In genomic region chr3:117616213-117616612, GRCh38 we compare ENCODE assay signal across 13 cellular contexts.
"Had no signal": no experiment of that assay in that cellular context is flagged by ENCODE, and none has a peak within 500 bp of the region (broad histone marks: within the 10 kb centered on the region; RNA-seq: fewer than 3 reads in every experiment).

No MANE protein-coding gene starts in this region.

- H3K27me3 ChIP-seq: colonic mucosa, ovary, transverse colon had no signal

- H3K4me1 ChIP-seq: colonic mucosa, transverse colon had no signal

- H3K4me1 Mint-ChIP-seq: activated naive CD8-positive, alpha-beta T cell treated with anti-CD3 and anti-CD28 coated beads, Interleukin-2, amount 10 ng/mL, durations not matched to agents 7 days and 5 days; T-helper 17 cell had no signal

- DNase-seq: activated CD4-positive, alpha-beta T cell treated with anti-CD3 and anti-CD28 coated beads, Interleukin-2, amount 50 U/mL, for 1 hour; activated gamma-delta T cell; activated naive CD8-positive, alpha-beta T cell treated with anti-CD3 and anti-CD28 coated beads, Interleukin-2, amount 10 ng/mL, durations not matched to agents 7 days and 5 days; activated T-cell treated with anti-CD3 and anti-CD28 coated beads, Interleukin-2, amount 50 U/mL, for 4 hours; aorta; colonic mucosa; hippocampal formation; ovary; stimulated activated CD4-positive, alpha-beta T cell treated with anti-CD3 and anti-CD28 coated beads, Interleukin-12 subunit alpha, Interleukin-12 subunit beta, amount 100 ng/mL, for 4 hours; stimulated activated naive CD4-positive, alpha-beta T cell; substantia nigra; T-helper 17 cell; transverse colon had no signal

- H3K36me3 Mint-ChIP-seq: activated naive CD8-positive, alpha-beta T cell treated with anti-CD3 and anti-CD28 coated beads, Interleukin-2, amount 10 ng/mL, durations not matched to agents 7 days and 5 days had no signal

- H3K27ac Mint-ChIP-seq: activated naive CD8-positive, alpha-beta T cell treated with anti-CD3 and anti-CD28 coated beads, Interleukin-2, amount 10 ng/mL, durations not matched to agents 7 days and 5 days; T-helper 17 cell had no signal

- H3K36me3 ChIP-seq: colonic mucosa, ovary, transverse colon had no signal

- H3K4me3 ChIP-seq: colonic mucosa, ovary, transverse colon had no signal

- H3K27ac ChIP-seq: colonic mucosa, ovary, transverse colon had no signal

- H3K27me3 Mint-ChIP-seq: activated naive CD8-positive, alpha-beta T cell treated with anti-CD3 and anti-CD28 coated beads, Interleukin-2, amount 10 ng/mL, durations not matched to agents 7 days and 5 days; T-helper 17 cell had no signal

- H3K9me3 ChIP-seq: colonic mucosa, ovary, transverse colon had no signal

- H3K4me3 Mint-ChIP-seq: activated naive CD8-positive, alpha-beta T cell treated with anti-CD3 and anti-CD28 coated beads, Interleukin-2, amount 10 ng/mL, durations not matched to agents 7 days and 5 days; activated T-cell treated with anti-CD3 and anti-CD28 coated beads, Interleukin-2, amount 50 U/mL, for 4 hours; T-helper 17 cell had no signal
